ENCODE assay signal across 8 cellular contexts in the genomic region with DNA sequence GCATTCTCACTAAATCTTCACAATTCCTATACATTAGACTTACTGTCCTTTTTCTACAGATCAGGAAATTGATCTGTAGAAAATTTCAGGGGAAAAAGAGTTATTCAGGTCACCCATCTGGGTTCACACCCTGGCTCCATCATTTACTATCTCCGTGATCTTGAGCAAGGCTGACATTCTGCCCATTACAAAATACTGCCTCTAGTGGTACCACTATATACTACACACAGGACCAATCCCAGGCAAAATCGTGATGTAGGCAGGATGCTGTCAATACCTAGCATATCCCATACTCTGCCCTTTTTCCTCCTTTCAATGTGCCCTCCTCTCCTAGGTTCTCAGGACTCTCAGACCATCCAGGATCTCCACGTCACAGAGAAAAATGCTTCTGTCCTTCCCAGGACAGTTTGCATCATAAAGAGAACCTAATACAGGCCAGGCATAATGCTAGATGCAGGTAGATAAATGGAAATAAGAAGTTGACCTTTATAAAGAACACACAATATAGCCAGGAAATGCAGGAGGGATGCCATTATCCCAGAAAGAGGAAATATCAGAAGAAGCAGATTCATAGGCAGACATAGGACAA.
DNase-seq lines count a peak whose midpoint lies in the region; ATAC-seq and TF ChIP-seq lines count a peak whose summit lies in the region.

No MANE protein-coding gene starts in this region.

- H3K9me3 ChIP-seq in WERI-Rb-1 (ENCODE audit: severe bottlenecking) (no peaks in the 10 kb centered on the region), lower lobe of right lung (no peaks in the 10 kb centered on the region), ascending aorta (peaks cover 0 to 9% of the 10 kb centered on the region in 2 donors)

- peaks cover 3% of the 10 kb centered on the region for H3K9me3 Mint-ChIP-seq in activated naive CD8-positive, alpha-beta T cell treated with anti-CD3 and anti-CD28 coated beads for 36 hours

- H3K36me3 ChIP-seq in WERI-Rb-1: no peaks in the 10 kb centered on the region
- no peaks in the 10 kb centered on the region for H3K36me3 ChIP-seq in lower lobe of right lung
- no peaks in the 10 kb centered on the region for H3K36me3 ChIP-seq in ascending aorta

- intact Hi-C loops in lower lobe of right lung (cut with DNase I) (no loop called here), ascending aorta (cut with DNase I) (no loop called here)

- H3K27me3 ChIP-seq in WERI-Rb-1 (ENCODE audit: insufficient read depth, low read depth, severe bottlenecking) (no peaks in the 10 kb centered on the region), lower lobe of right lung (ENCODE audit: low read depth) (no peaks in the 10 kb centered on the region), ascending aorta (no peaks in the 10 kb centered on the region)

- CTCF ChIA-PET in GM10248 (lab: Yijun Ruan, JAX): interaction anchor here (1.6 kb wide), 1 partner anchor 15 kb away, joined by 3 read pairs; no protein-coding TSS in a partner anchor

- H3K27ac ChIP-seq in WERI-Rb-1: no peak overlapping the region
- H3K27ac ChIP-seq in lower lobe of right lung: no peak overlapping the region
- no peak overlapping the region for H3K27ac ChIP-seq in ascending aorta

- ATAC-seq in GM19463 (IDR thresholded peaks at IDR 0.05; ENCODE audit: unreplicated experiment): peak; percentile 91
- ATAC-seq in HG03457 (IDR thresholded peaks at IDR 0.05; ENCODE audit: unreplicated experiment): peak; percentile 80
- ATAC-seq in lower lobe of right lung: no peak

- H3K4me1 Mint-ChIP-seq in activated naive CD8-positive, alpha-beta T cell treated with anti-CD3 and anti-CD28 coated beads for 36 hours: no peaks in the 10 kb centered on the region

- peak; percentile 31 for TF ChIP-seq CTCF in GM10248 (IDR thresholded peaks at IDR 0.05; ENCODE audit: control extremely low read depth, extremely low read depth, low read depth, missing control alignments)
- TF ChIP-seq CTCF in WERI-Rb-1 (IDR thresholded peaks at IDR 0.05; ENCODE audit: low read depth, low read length): peak; percentile 74
- peak; percentile 28 for TF ChIP-seq CTCF in lower lobe of right lung (IDR thresholded peaks at IDR 0.05)
- TF ChIP-seq CTCF in ascending aorta (IDR thresholded peaks at IDR 0.05): no peak

- H3K27me3 Mint-ChIP-seq in activated naive CD8-positive, alpha-beta T cell treated with anti-CD3 and anti-CD28 coated beads for 36 hours: peaks cover 7% of the 10 kb centered on the region

- no peak overlapping the region for H3K27ac Mint-ChIP-seq in activated naive CD8-positive, alpha-beta T cell treated with anti-CD3 and anti-CD28 coated beads for 36 hours

- no peak overlapping the region for H3K4me3 Mint-ChIP-seq in activated naive CD8-positive, alpha-beta T cell treated with anti-CD3 and anti-CD28 coated beads for 36 hours

- no peak overlapping the region for H3K4me3 ChIP-seq in WERI-Rb-1 (ENCODE audit: low read depth, low read length)
- H3K4me3 ChIP-seq in lower lobe of right lung: no peak overlapping the region
- H3K4me3 ChIP-seq in ascending aorta: no peak overlapping the region

- no peaks in the 10 kb centered on the region for H3K4me1 ChIP-seq in lower lobe of right lung
- no peaks in the 10 kb centered on the region for H3K4me1 ChIP-seq in ascending aorta

- H3K36me3 Mint-ChIP-seq in activated naive CD8-positive, alpha-beta T cell treated with anti-CD3 and anti-CD28 coated beads for 36 hours: no peaks in the 10 kb centered on the region

- DNase-seq in GM10248 (ENCODE audit: extremely low spot score) (no peak), WERI-Rb-1 (peak; percentile 19), lower lobe of right lung (no peak), amniotic stem cell (lab: John Stamatoyannopoulos, UW) (no peak), ascending aorta (ENCODE audit: low spot score in 2 of 2) (no peak)
- DNase-seq in activated naive CD8-positive, alpha-beta T cell treated with anti-CD3 and anti-CD28 coated beads for 36 hours: no peak

- POLR2A ChIA-PET in GM10248 (lab: Yijun Ruan, JAX): no interaction called here

Comparison
In these comparisons a context has a peak if more than half of its experiments do, and no peak if none do; other contexts are left out.
1. CTCF ChIP-seq: peak in GM10248 (single experiment), WERI-Rb-1 (single experiment) and lower lobe of right lung (single experiment); none in ascending aorta (0 of 3).
2. ATAC-seq: peak in GM19463 (single experiment) and HG03457 (single experiment); none in lower lobe of right lung (0 of 2).